In the genomic region with DNA sequence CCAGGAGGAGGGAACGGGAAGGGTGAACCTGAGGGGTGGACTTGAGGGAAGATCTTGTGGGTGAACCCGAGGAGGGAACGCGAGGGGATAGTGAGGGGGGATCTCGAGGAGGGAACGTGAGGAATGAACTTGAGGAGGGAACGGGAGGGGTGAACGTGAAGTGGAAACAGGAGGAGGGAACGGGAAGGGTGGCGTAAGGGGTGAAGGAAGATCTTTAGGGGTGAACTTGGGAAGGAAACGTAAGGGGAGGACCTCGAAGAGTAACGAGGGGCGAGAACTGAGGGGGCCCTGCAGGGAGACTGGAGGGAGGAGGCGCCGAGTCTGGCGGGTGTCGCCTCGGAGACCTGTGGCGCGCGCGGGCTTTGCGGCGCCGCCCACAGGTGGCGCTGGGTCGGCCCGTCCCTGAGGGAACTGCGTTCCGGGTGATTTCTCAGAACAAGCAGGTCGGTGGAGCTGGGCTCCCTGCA, we compare ENCODE assay signal across 8 cellular contexts. TPM values are rescaled to one million over a fixed set of nuclear protein-coding genes. Genes with fewer than 3 reads are reported as not detected.
DNase-seq lines count a peak whose midpoint lies in the region; ATAC-seq, FAIRE-seq and TF ChIP-seq lines count a peak whose summit lies in the region.

No MANE protein-coding gene starts in this region.

- H3K4me1 ChIP-seq in A549 (0 out of 3 replicates have a peak, but pooled peaks cover 3% of the 10 kb centered on the region), esophagus (ENCODE audit: control insufficient read depth in 2 of 2, insufficient read depth in 2 of 2, low read length in 1 of 2) (peaks cover 0 to 4% of the 10 kb centered on the region in 2 donors), trophoblast cell (ENCODE audit: control insufficient read depth in 1 of 2, insufficient read depth in 2 of 2, low read length in 2 of 2) (peaks cover 0 to 2% of the 10 kb centered on the region in 2 experiments)

- ATAC-seq in A549 (peak; percentile 86 to 93), HG03460 (IDR thresholded peaks at IDR 0.05; ENCODE audit: unreplicated experiment) (no peak)

- H3K18ac ChIP-seq in trophoblast cell (ENCODE audit: low read length) = no peak overlapping the region

- no peak overlapping the region for H3K23ac ChIP-seq in trophoblast cell (ENCODE audit: low read length)

- H2BK5ac ChIP-seq in trophoblast cell (ENCODE audit: low read depth, low read length, poor library complexity) = peak overlapping the region; percentile 4

- H4K12ac ChIP-seq in trophoblast cell (ENCODE audit: low read depth, low read length) = peak overlapping the region; percentile 28

- CTCF ChIA-PET in A549 (lab: Yijun Ruan, JAX) = interaction anchor here (0.6 to 1.1 kb wide), 3 partner anchors 11 to 1801 kb away, joined by 3 read pairs; no protein-coding TSS in a partner anchor

- peak overlapping the region; percentile 1 for H2BK120ac ChIP-seq in trophoblast cell (ENCODE audit: insufficient read depth, low read length, poor library complexity)

- no peak for TF ChIP-seq POLR2A in A549 (IDR thresholded peaks at IDR 0.05; ENCODE audit: low read length)

- H3K79me2 ChIP-seq in trophoblast cell (ENCODE audit: control insufficient read depth, insufficient read depth, low read length, poor library complexity) = no peaks in the 10 kb centered on the region

- H2AK5ac ChIP-seq in trophoblast cell (ENCODE audit: low read length) = no peak overlapping the region

- peak overlapping the region; percentile 66 for H2AFZ ChIP-seq in trophoblast cell (ENCODE audit: insufficient read depth, low read length, poor library complexity)

- H3K4me2 ChIP-seq in A549 = peak overlapping the region; percentile 96
- peak overlapping the region; percentile 91 for H3K4me2 ChIP-seq in trophoblast cell (ENCODE audit: low read length)

- H3K4ac ChIP-seq in trophoblast cell (ENCODE audit: low read depth, low read length) = no peak overlapping the region

- no peaks in the 10 kb centered on the region for H3K79me1 ChIP-seq in trophoblast cell (ENCODE audit: low read length)

- H3K27me3 ChIP-seq in esophagus (ENCODE audit: control insufficient read depth in 1 of 2, insufficient read depth in 2 of 2, low read length in 2 of 2) (peaks cover 0 to 3% of the 10 kb centered on the region in 2 donors), trophoblast cell (ENCODE audit: insufficient read depth, low read length) (no peaks in the 10 kb centered on the region)

- 0 out of 5 replicates have a peak, but pooled peaks of 1 of the 2 experiments have one; percentile 12 for TF ChIP-seq RAD21 in A549 (conservative IDR thresholded peaks at IDR 0.05 in 1 of 2, IDR thresholded peaks at IDR 0.05 in 1 of 2)

- 2% methylated on average over 31 of the region's 32 CpGs for WGBS in A549 (ENCODE audit: missing lambda C conversion rate)
- 1 to 2% methylated on average over 32 of the region's 32 CpGs for WGBS in esophagus, 2 donors
- no CpG with 5 or more reads among the region's 32 CpGs for WGBS in trophoblast cell (ENCODE audit: extremely low coverage, insufficient coverage, insufficient read length)

- POLR2A ChIA-PET in A549 (lab: Yijun Ruan, JAX) = no interaction called here

- H3K9me3 ChIP-seq in A549 (no peaks in the 10 kb centered on the region), esophagus (ENCODE audit: control insufficient read depth in 2 of 2, insufficient read depth in 1 of 2, low read depth in 1 of 2, low read length in 1 of 2) (no peaks in the 10 kb centered on the region), trophoblast cell (ENCODE audit: insufficient read depth, low read depth, low read length) (no peaks in the 10 kb centered on the region)

- H3K36me3 ChIP-seq in esophagus (ENCODE audit: control insufficient read depth in 2 of 2, insufficient read depth in 2 of 2, low read length in 1 of 2) = no peaks in the 10 kb centered on the region
- no peaks in the 10 kb centered on the region for H3K36me3 ChIP-seq in trophoblast cell (ENCODE audit: control insufficient read depth in 1 of 2, insufficient read depth in 2 of 2, low read length in 2 of 2)

- no peak overlapping the region for H2BK12ac ChIP-seq in trophoblast cell (ENCODE audit: low read length)

- H4K8ac ChIP-seq in trophoblast cell (ENCODE audit: low read depth, low read length) = no peak overlapping the region

- H3K4me3 ChIP-seq in A549 (peak overlapping the region; percentile 44), esophagus (ENCODE audit: low read depth in 1 of 2, low read length in 2 of 2) (peak overlapping the region; percentile 47 to 62), trophoblast cell (ENCODE audit: low read depth, low read length) (peak overlapping the region; percentile 70)

- in situ Hi-C loops in GM13977 (cut with MboI; ENCODE audit: low pct_unique_long_range_greater_than_20kb, low sequenced_read_pairs, unreplicated experiment) = no loop called here

- TF ChIP-seq CTCF in A549 (IDR thresholded peaks at IDR 0.05) = peak; percentile 50
- TF ChIP-seq CTCF in GM13977 (IDR thresholded peaks at IDR 0.05; ENCODE audit: extremely low read depth, insufficient read depth, missing control alignments) = peak; percentile 43

- no peak for TF ChIP-seq EP300 in A549 (IDR thresholded peaks at IDR 0.05)

- H3K14ac ChIP-seq in trophoblast cell (ENCODE audit: low read length) = no peak overlapping the region

- no peak for FAIRE-seq in A549 (lab: Jason Lieb, UNC)

- DNase-seq in A549 (ENCODE audit: low read depth in 1 of 2, low spot score in 1 of 2) (peak in 1 of 2 experiments; percentile 10), GM13977 (ENCODE audit: low spot score) (peak; percentile 58), NCI-H2196 treated with DMSO at 0.1 percent for 48 hours (lab: John Stamatoyannopoulos, UW; ENCODE audit: unreplicated experiment) (peak; percentile 18), trophoblast cell (peak; percentile 8 to 31), Kasumi-1 (lab: John Stamatoyannopoulos, UW) (no peak)
- no peak for DNase-seq in activated effector memory CD4-positive, alpha-beta T cell treated with Interleukin-2 at 50 U/mL for 16 hours

- no peak overlapping the region for H4K91ac ChIP-seq in trophoblast cell (ENCODE audit: low read depth, low read length)

- no peak overlapping the region for H3K9ac ChIP-seq in trophoblast cell (ENCODE audit: low read length)

- no peak overlapping the region for H3K27ac ChIP-seq in A549
- no peak overlapping the region for H3K27ac ChIP-seq in esophagus (ENCODE audit: low read depth in 2 of 2, low read length in 1 of 2)
- no peak overlapping the region for H3K27ac ChIP-seq in trophoblast cell (ENCODE audit: low read depth, low read length)

TF ChIP-seq in A549, 52 proteins besides CTCF, POLR2A, EP300 and RAD21:
- TF ChIP-seq, protein P1, sequence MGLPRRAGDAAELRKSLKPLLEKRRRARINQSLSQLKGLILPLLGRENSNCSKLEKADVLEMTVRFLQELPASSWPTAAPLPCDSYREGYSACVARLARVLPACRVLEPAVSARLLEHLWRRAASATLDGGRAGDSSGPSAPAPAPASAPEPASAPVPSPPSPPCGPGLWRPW (IDR thresholded peaks at IDR 0.05) = no peak
- TF ChIP-seq KDM1A (IDR thresholded peaks at IDR 0.05; ENCODE audit: low read depth) (no peak), HOXB13 (CRISPR knock-in tag; IDR thresholded peaks at IDR 0.05; ENCODE audit: low read depth) (no peak), SMC3 (IDR thresholded peaks at IDR 0.05) (0 out of 3 replicates have a peak, but pooled peaks have one; percentile 18), CEBPB (IDR thresholded peaks at IDR 0.05) (no peak), ESRRA (IDR thresholded peaks at IDR 0.05; ENCODE audit: borderline replicate concordance, low read length) (no peak)
- TF ChIP-seq, protein P2, sequence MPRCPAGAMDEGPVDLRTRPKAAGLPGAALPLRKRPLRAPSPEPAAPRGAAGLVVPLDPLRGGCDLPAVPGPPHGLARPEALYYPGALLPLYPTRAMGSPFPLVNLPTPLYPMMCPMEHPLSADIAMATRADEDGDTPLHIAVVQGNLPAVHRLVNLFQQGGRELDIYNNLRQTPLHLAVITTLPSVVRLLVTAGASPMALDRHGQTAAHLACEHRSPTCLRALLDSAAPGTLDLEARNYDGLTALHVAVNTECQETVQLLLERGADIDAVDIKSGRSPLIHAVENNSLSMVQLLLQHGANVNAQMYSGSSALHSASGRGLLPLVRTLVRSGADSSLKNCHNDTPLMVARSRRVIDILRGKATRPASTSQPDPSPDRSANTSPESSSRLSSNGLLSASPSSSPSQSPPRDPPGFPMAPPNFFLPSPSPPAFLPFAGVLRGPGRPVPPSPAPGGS (IDR thresholded peaks at IDR 0.05) = no peak
- TF ChIP-seq, protein P3, sequence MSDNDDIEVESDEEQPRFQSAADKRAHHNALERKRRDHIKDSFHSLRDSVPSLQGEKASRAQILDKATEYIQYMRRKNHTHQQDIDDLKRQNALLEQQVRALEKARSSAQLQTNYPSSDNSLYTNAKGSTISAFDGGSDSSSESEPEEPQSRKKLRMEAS (IDR thresholded peaks at IDR 0.05) = 0 out of 2 replicates have a peak, but pooled peaks have one; percentile 16
- TF ChIP-seq, protein P4, sequence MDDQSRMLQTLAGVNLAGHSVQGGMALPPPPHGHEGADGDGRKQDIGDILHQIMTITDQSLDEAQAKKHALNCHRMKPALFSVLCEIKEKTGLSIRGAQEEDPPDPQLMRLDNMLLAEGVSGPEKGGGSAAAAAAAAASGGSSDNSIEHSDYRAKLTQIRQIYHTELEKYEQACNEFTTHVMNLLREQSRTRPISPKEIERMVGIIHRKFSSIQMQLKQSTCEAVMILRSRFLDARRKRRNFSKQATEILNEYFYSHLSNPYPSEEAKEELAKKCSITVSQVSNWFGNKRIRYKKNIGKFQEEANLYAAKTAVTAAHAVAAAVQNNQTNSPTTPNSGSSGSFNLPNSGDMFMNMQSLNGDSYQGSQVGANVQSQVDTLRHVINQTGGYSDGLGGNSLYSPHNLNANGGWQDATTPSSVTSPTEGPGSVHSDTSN (IDR thresholded peaks at IDR 0.05) = no peak
TF ChIP-seq in A549: peak in this region for 2.

RNA-seq across cellular contexts. Expression of a gene that starts 0.7 kb away (rescaled TPM):
- polyA plus RNA-seq in A549 (2011; rRNA removed) (0.12 TPM in 1 of 2 replicates, not detected in the other), A549 (2017; fragmentation: RNase III; extraction: RNeasy Plus Mini Kit Qiagen cat#74134 plus additional on column Dnase treatment) (not detected in 3 replicates), esophagus (1 to 10 TPM in 1 of 2 donors, under 1 TPM in 1; 0.95 to 1.2 TPM)
- not detected in 2 replicates for polyA plus RNA-seq in A549 (2012; cell fraction: cytosol; rRNA removed)
- not detected in 2 replicates for polyA plus RNA-seq in A549 (2012; cell fraction: nucleus; rRNA removed)
- polyA minus RNA-seq in A549 (2011; rRNA and poly(A)+ RNA removed) = not detected in 2 replicates
- 1.3 and 1.7 TPM in 2 replicates for polyA plus RNA-seq in trophoblast cell (2013)

Comparison
In these comparisons a context has a peak if more than half of its experiments do, and no peak if none do; other contexts are left out.
1. DNase-seq: peak in GM13977 (single experiment), NCI-H2196 treated with DMSO at 0.1 percent for 48 hours (single experiment) and trophoblast cell (2 of 2); none in Kasumi-1 (0 of 2) and activated effector memory CD4-positive, alpha-beta T cell treated with Interleukin-2 at 50 U/mL for 16 hours (single experiment).
2. Peak in every context shown above with its lines, with median percentiles within 50 percentile points of each other: H3K4me3 ChIP-seq.